11 cellular contexts compared by ENCODE assay signal in genomic region chr1:100631015-100631521, GRCh38.
DNase-seq lines count a peak whose midpoint lies in the region; ATAC-seq, FAIRE-seq and TF ChIP-seq lines count a peak whose summit lies in the region.
"Had no signal": no experiment of that assay in that cellular context is flagged by ENCODE, and none has a peak within 500 bp of the region (broad histone marks: within the 10 kb centered on the region; RNA-seq: fewer than 3 reads in every experiment).

No MANE protein-coding gene starts in this region.

- H2AFZ ChIP-seq in PC-9 (peak overlapping the region; percentile 45), H1 (ENCODE audit: low read length) (0 out of 2 replicates have a peak overlapping the region, but pooled peaks have one; percentile 19)

- H3K27me3 Mint-ChIP-seq in activated CD8-positive, alpha-beta T cell treated with anti-CD3 and anti-CD28 coated beads, Interleukin-2, amount 10 ng/mL, durations not matched to agents 7 days and 5 days (ENCODE audit: low read depth): peaks cover 15% of the 10 kb centered on the region
- peaks cover 2% of the 10 kb centered on the region for H3K27me3 Mint-ChIP-seq in activated CD8-positive, alpha-beta T cell treated with anti-CD3 and anti-CD28 coated beads for 36 hours
- H3K27me3 Mint-ChIP-seq: activated naive CD4-positive, alpha-beta T cell treated with anti-CD3 and anti-CD28 coated beads, Interleukin-2, amount 10 ng/mL, durations not matched to agents 7 days and 5 days had no signal

- H3K4me1 ChIP-seq in PC-9 (replicated peaks; ENCODE audit: insufficient read depth): peaks cover 30% of the 10 kb centered on the region
- no peaks in the 10 kb centered on the region for H3K4me1 ChIP-seq in H1 (replicated peaks in 1 of 4; ENCODE audit: control insufficient read depth in 3 of 4, insufficient read depth in 4 of 4, low read length in 3 of 4)
- peaks cover 0 to 33% (median 0%) of the 10 kb centered on the region in 3 donors for H3K4me1 ChIP-seq in gastroesophageal sphincter

- DNase-seq in activated CD8-positive, alpha-beta T cell treated with anti-CD3 and anti-CD28 coated beads, Interleukin-2, amount 10 ng/mL, durations not matched to agents 7 days and 5 days: no peak
- DNase-seq in activated CD8-positive, alpha-beta T cell treated with anti-CD3 and anti-CD28 coated beads for 36 hours: no peak
- DNase-seq in PC-9: peak; percentile 31 to 91
- no peak for DNase-seq in H1 (ENCODE audit: low read depth in 1 of 2, low spot score in 2 of 2)
- DNase-seq in stimulated activated naive CD8-positive, alpha-beta T cell treated with anti-CD3 and anti-CD28 coated beads, Interleukin-15, Interleukin-2, amounts not matched to agents 100 U/mL and 50 U/mL, for 24 hours: no peak
- DNase-seq in NCI-H2196 (lab: John Stamatoyannopoulos, UW; ENCODE audit: unreplicated experiment): no peak
- DNase-seq: activated naive CD4-positive, alpha-beta T cell treated with anti-CD3 and anti-CD28 coated beads, Interleukin-2, amount 10 ng/mL, durations not matched to agents 7 days and 5 days; NCI-H2227 treated with DMSO at 0.1 percent for 48 hours had no signal

- peak overlapping the region; percentile 54 for H3K27ac ChIP-seq in PC-9
- no peak overlapping the region for H3K27ac ChIP-seq in H1 (ENCODE audit: low read depth, low read length)
- no peak overlapping the region for H3K27ac ChIP-seq in gastroesophageal sphincter
- H3K27ac ChIP-seq: thoracic aorta had no signal

- H3K36me3 Mint-ChIP-seq in activated CD8-positive, alpha-beta T cell treated with anti-CD3 and anti-CD28 coated beads, Interleukin-2, amount 10 ng/mL, durations not matched to agents 7 days and 5 days (ENCODE audit: low read depth): no peaks in the 10 kb centered on the region
- no peaks in the 10 kb centered on the region for H3K36me3 Mint-ChIP-seq in activated CD8-positive, alpha-beta T cell treated with anti-CD3 and anti-CD28 coated beads for 36 hours (ENCODE audit: low read depth)
- H3K36me3 Mint-ChIP-seq: activated naive CD4-positive, alpha-beta T cell treated with anti-CD3 and anti-CD28 coated beads, Interleukin-2, amount 10 ng/mL, durations not matched to agents 7 days and 5 days had no signal

- H3K27ac Mint-ChIP-seq in activated CD8-positive, alpha-beta T cell treated with anti-CD3 and anti-CD28 coated beads, Interleukin-2, amount 10 ng/mL, durations not matched to agents 7 days and 5 days: peak overlapping the region; percentile 22
- H3K27ac Mint-ChIP-seq in activated CD8-positive, alpha-beta T cell treated with anti-CD3 and anti-CD28 coated beads for 36 hours: no peak overlapping the region
- H3K27ac Mint-ChIP-seq: activated naive CD4-positive, alpha-beta T cell treated with anti-CD3 and anti-CD28 coated beads, Interleukin-2, amount 10 ng/mL, durations not matched to agents 7 days and 5 days had no signal

- H3K27me3 ChIP-seq in PC-9 (ENCODE audit: insufficient read depth, low read depth) (no peaks in the 10 kb centered on the region), H1 (replicated peaks in 1 of 4; ENCODE audit: control insufficient read depth in 3 of 4, extremely low read depth in 1 of 4, insufficient read depth in 3 of 4, low read length in 3 of 4) (no peaks in the 10 kb centered on the region), gastroesophageal sphincter (no peaks in the 10 kb centered on the region)

- no peak overlapping the region for H3K18ac ChIP-seq in H1 (ENCODE audit: extremely low read depth, low read length)

- no peak overlapping the region for H4K91ac ChIP-seq in H1 (replicated peaks; ENCODE audit: insufficient read length, low read length)

- ATAC-seq in activated CD8-positive, alpha-beta T cell treated with anti-CD3 and anti-CD28 coated beads, Interleukin-2, amount 10 ng/mL, durations not matched to agents 7 days and 5 days: peak; percentile 39
- ATAC-seq in activated CD8-positive, alpha-beta T cell treated with anti-CD3 and anti-CD28 coated beads for 36 hours: no peak
- peak; percentile 60 for ATAC-seq in stimulated activated naive CD8-positive, alpha-beta T cell treated with anti-CD3 and anti-CD28 coated beads, Interleukin-15, Interleukin-2, amounts not matched to agents 100 U/mL and 50 U/mL, for 24 hours
- ATAC-seq in gastroesophageal sphincter: no peak
- ATAC-seq in GM18517 (IDR thresholded peaks at IDR 0.05; ENCODE audit: unreplicated experiment): no peak

- H3K9ac ChIP-seq in H1 (replicated peaks in 1 of 4; ENCODE audit: extremely low read depth in 1 of 4, low read depth in 3 of 4, low read length in 3 of 4): no peak overlapping the region

- H3K23me2 ChIP-seq in H1 (ENCODE audit: low read depth, low read length): no peaks in the 10 kb centered on the region

- no peak overlapping the region for H4K8ac ChIP-seq in H1 (ENCODE audit: extremely low read depth, insufficient read depth, low read length)

- H3K79me2 ChIP-seq in PC-9 (ENCODE audit: low read depth) (no peaks in the 10 kb centered on the region), H1 (ENCODE audit: control insufficient read depth in 1 of 2, insufficient read depth in 2 of 2, low read length in 2 of 2) (no peaks in the 10 kb centered on the region)

- H2BK15ac ChIP-seq in H1 (ENCODE audit: low read length): no peak overlapping the region

- POLR2A ChIA-PET in activated CD8-positive, alpha-beta T cell treated with anti-CD3 and anti-CD28 coated beads, Interleukin-2, amount 10 ng/mL, durations not matched to agents 7 days and 5 days (lab: Charles Lee): no interaction called here
- POLR2A ChIA-PET in activated CD8-positive, alpha-beta T cell treated with anti-CD3 and anti-CD28 coated beads for 36 hours (lab: Charles Lee): no interaction called here
- POLR2A ChIA-PET in PC-9 (lab: Charles Lee; ENCODE audit: unreplicated experiment): no interaction called here
- POLR2A ChIA-PET in H1 (lab: Charles Lee; ENCODE audit: partially characterized antibody): no interaction called here

- no peak for TF ChIP-seq RAD21 in H1 (IDR thresholded peaks at IDR 0.05 in 1 of 2, conservative IDR thresholded peaks at IDR 0.05 in 1 of 2; ENCODE audit: low read depth in 2 of 2, low read length in 2 of 2)

- peaks cover 17% of the 10 kb centered on the region for H3F3A ChIP-seq in PC-9 (ENCODE audit: insufficient read depth, low read depth)

- TF ChIP-seq POLR2A in H1 (IDR thresholded peaks at IDR 0.05; ENCODE audit: control extremely low read depth in 1 of 2, low read depth in 2 of 2, low read length in 2 of 2) (no peak), gastroesophageal sphincter (IDR thresholded peaks at IDR 0.05) (no peak)

- CTCF ChIA-PET in activated CD8-positive, alpha-beta T cell treated with anti-CD3 and anti-CD28 coated beads, Interleukin-2, amount 10 ng/mL, durations not matched to agents 7 days and 5 days (lab: Charles Lee): interaction anchor here (1.6 kb wide), 1 partner anchor 10 kb away, joined by 4 read pairs; no protein-coding TSS in a partner anchor
- CTCF ChIA-PET in activated CD8-positive, alpha-beta T cell treated with anti-CD3 and anti-CD28 coated beads for 36 hours (lab: Charles Lee): interaction anchor here (0.7 to 1.3 kb wide), 2 partner anchors 28 to 238 kb away, joined by 3 read pairs; no protein-coding TSS in a partner anchor
- CTCF ChIA-PET in PC-9 (lab: Charles Lee): interaction anchor here (0.6 kb wide), 2 partner anchors 77 to 187 kb away, joined by 3 read pairs; no protein-coding TSS in a partner anchor
- CTCF ChIA-PET in H1 (lab: Charles Lee; ENCODE audit: partially characterized antibody): no interaction called here

- H3K4me2 ChIP-seq in PC-9: peak overlapping the region; percentile 34
- no peak overlapping the region for H3K4me2 ChIP-seq in H1 (ENCODE audit: insufficient read depth in 1 of 2, low read depth in 2 of 2, low read length in 2 of 2)

- no peak overlapping the region for H2AK5ac ChIP-seq in H1 (ENCODE audit: low read depth, low read length)

- H3K4me3 Mint-ChIP-seq in activated CD8-positive, alpha-beta T cell treated with anti-CD3 and anti-CD28 coated beads, Interleukin-2, amount 10 ng/mL, durations not matched to agents 7 days and 5 days: no peak overlapping the region
- H3K4me3 Mint-ChIP-seq in activated CD8-positive, alpha-beta T cell treated with anti-CD3 and anti-CD28 coated beads for 36 hours: no peak overlapping the region
- H3K4me3 Mint-ChIP-seq: activated naive CD4-positive, alpha-beta T cell treated with anti-CD3 and anti-CD28 coated beads, Interleukin-2, amount 10 ng/mL, durations not matched to agents 7 days and 5 days had no signal

- intact Hi-C loops in activated CD8-positive, alpha-beta T cell treated with anti-CD3 and anti-CD28 coated beads for 36 hours (cut with micrococcal nuclease): no loop called here
- intact Hi-C loops in PC-9 (cut with micrococcal nuclease; ENCODE audit: unreplicated experiment): no loop called here

- H3K4me1 Mint-ChIP-seq in activated CD8-positive, alpha-beta T cell treated with anti-CD3 and anti-CD28 coated beads, Interleukin-2, amount 10 ng/mL, durations not matched to agents 7 days and 5 days (ENCODE audit: low read depth): peaks cover 17% of the 10 kb centered on the region
- H3K4me1 Mint-ChIP-seq in activated CD8-positive, alpha-beta T cell treated with anti-CD3 and anti-CD28 coated beads for 36 hours (ENCODE audit: low read depth): peaks cover 9% of the 10 kb centered on the region

- WGBS in H1 (ENCODE audit: extremely low coverage in 1 of 2, insufficient coverage in 1 of 2, insufficient read length in 1 of 2, insufficient replicate concordance in 2 of 2, low coverage in 1 of 2, low lambda C conversion rate in 2 of 2, missing lambda C conversion rate in 1 of 2), 2 experiments: 88 to 100% methylated on average over 1 to 4 of the region's 4 CpGs
- WGBS in gastroesophageal sphincter (ENCODE audit: low coverage in 1 of 2), 2 donors: 80 to 90% methylated on average over 4 of the region's 4 CpGs

- no peak overlapping the region for H3K14ac ChIP-seq in H1 (ENCODE audit: insufficient read length)

- TF ChIP-seq EP300 in H1 (IDR thresholded peaks at IDR 0.05; ENCODE audit: borderline replicate concordance in 1 of 2, low read depth in 2 of 2, low read length in 2 of 2): no peak
- TF ChIP-seq EP300 in gastroesophageal sphincter (IDR thresholded peaks at IDR 0.05): no peak

- H2BK12ac ChIP-seq in H1 (ENCODE audit: low read depth, low read length): no peak overlapping the region

- no peak overlapping the region for H3K56ac ChIP-seq in H1 (replicated peaks; ENCODE audit: insufficient read length, low read depth, low read length)

- H3K79me1 ChIP-seq in H1 (ENCODE audit: low read depth, low read length): no peaks in the 10 kb centered on the region

- FAIRE-seq in H1 (lab: Jason Lieb, UNC): no peak

- H4K5ac ChIP-seq in H1 (ENCODE audit: insufficient read length, low read depth, low read length): no peak overlapping the region

- BruUV-seq in PC-9 (replicated peaks; lab: Mats Ljungman, UMichigan): no TSS peak

- no peaks in the 10 kb centered on the region for H3K9me3 Mint-ChIP-seq in activated CD8-positive, alpha-beta T cell treated with anti-CD3 and anti-CD28 coated beads, Interleukin-2, amount 10 ng/mL, durations not matched to agents 7 days and 5 days (ENCODE audit: insufficient read depth)
- no peaks in the 10 kb centered on the region for H3K9me3 Mint-ChIP-seq in activated CD8-positive, alpha-beta T cell treated with anti-CD3 and anti-CD28 coated beads for 36 hours
- H3K9me3 Mint-ChIP-seq: activated naive CD4-positive, alpha-beta T cell treated with anti-CD3 and anti-CD28 coated beads, Interleukin-2, amount 10 ng/mL, durations not matched to agents 7 days and 5 days had no signal

- H3K23ac ChIP-seq in H1 (ENCODE audit: insufficient read length): no peak overlapping the region

- H3K4me3 ChIP-seq in PC-9: no peak overlapping the region
- no peak overlapping the region for H3K4me3 ChIP-seq in H1 (ENCODE audit: extremely low read depth in 1 of 4, insufficient read depth in 2 of 4, low read depth in 3 of 4, low read length in 4 of 4)
- no peak overlapping the region for H3K4me3 ChIP-seq in gastroesophageal sphincter
- H3K4me3 ChIP-seq: thoracic aorta had no signal

- no peak overlapping the region for H2BK20ac ChIP-seq in H1 (ENCODE audit: low read length)

- H3K9me2 ChIP-seq in PC-9 (ENCODE audit: insufficient read depth): no peaks in the 10 kb centered on the region

- no peak overlapping the region for H2BK120ac ChIP-seq in H1 (replicated peaks; ENCODE audit: low read depth, low read length)

- no peak overlapping the region for H3K4ac ChIP-seq in H1 (replicated peaks; ENCODE audit: insufficient read length, low read depth, low read length)

- no peak overlapping the region for H2BK5ac ChIP-seq in H1 (ENCODE audit: low read depth, low read length)

- H3K9me3 ChIP-seq in PC-9 (ENCODE audit: insufficient read depth, low read depth) (peaks cover 4% of the 10 kb centered on the region), H1 (ENCODE audit: insufficient read depth in 2 of 2, low read depth in 1 of 2, low read length in 1 of 2) (no peaks in the 10 kb centered on the region), gastroesophageal sphincter (no peaks in the 10 kb centered on the region)
- H3K9me3 ChIP-seq: thoracic aorta had no signal

- H3K36me3 ChIP-seq in PC-9 (ENCODE audit: low read depth): no peaks in the 10 kb centered on the region
- H3K36me3 ChIP-seq in H1 (ENCODE audit: control insufficient read depth in 2 of 4, insufficient read depth in 4 of 4, low read length in 3 of 4): no peaks in the 10 kb centered on the region
- no peaks in the 10 kb centered on the region for H3K36me3 ChIP-seq in gastroesophageal sphincter
- H3K36me3 ChIP-seq: thoracic aorta had no signal

- TF ChIP-seq CTCF in activated CD8-positive, alpha-beta T cell treated with anti-CD3 and anti-CD28 coated beads for 36 hours (IDR thresholded peaks at IDR 0.05): no peak
- TF ChIP-seq CTCF in PC-9 (conservative IDR thresholded peaks at IDR 0.05): no peak
- TF ChIP-seq CTCF in H1 (IDR thresholded peaks at IDR 0.05; ENCODE audit: control extremely low read depth in 1 of 3, insufficient read depth in 1 of 3, low read depth in 1 of 3, low read length in 3 of 3): no peak
- no peak for TF ChIP-seq CTCF in gastroesophageal sphincter (IDR thresholded peaks at IDR 0.05)

- no peaks in the 10 kb centered on the region for H4K20me1 ChIP-seq in PC-9 (ENCODE audit: insufficient read depth)
- H4K20me1 ChIP-seq in H1 (replicated peaks in 1 of 2; ENCODE audit: control insufficient read depth in 1 of 2, insufficient read depth in 2 of 2, low read length in 2 of 2): no peaks in the 10 kb centered on the region

Comparison
In these comparisons a context has a peak if more than half of its experiments do, and no peak if none do; other contexts are left out.
1. ATAC-seq: peak in activated CD8-positive, alpha-beta T cell treated with anti-CD3 and anti-CD28 coated beads, Interleukin-2, amount 10 ng/mL, durations not matched to agents 7 days and 5 days (single experiment) and stimulated activated naive CD8-positive, alpha-beta T cell treated with anti-CD3 and anti-CD28 coated beads, Interleukin-15, Interleukin-2, amounts not matched to agents 100 U/mL and 50 U/mL, for 24 hours (single experiment); none in activated CD8-positive, alpha-beta T cell treated with anti-CD3 and anti-CD28 coated beads for 36 hours (single experiment), gastroesophageal sphincter (single experiment) and GM18517 (single experiment).
2. DNase-seq: peak in PC-9 (2 of 2); none in activated CD8-positive, alpha-beta T cell treated with anti-CD3 and anti-CD28 coated beads, Interleukin-2, amount 10 ng/mL, durations not matched to agents 7 days and 5 days (single experiment), activated CD8-positive, alpha-beta T cell treated with anti-CD3 and anti-CD28 coated beads for 36 hours (single experiment), H1 (0 of 2), stimulated activated naive CD8-positive, alpha-beta T cell treated with anti-CD3 and anti-CD28 coated beads, Interleukin-15, Interleukin-2, amounts not matched to agents 100 U/mL and 50 U/mL, for 24 hours (single experiment) and NCI-H2196 (single experiment).